In genomic region chr11:59965424-59965823, GRCh38 we compare ENCODE assay signal across 8 cellular contexts. TPM values are rescaled to one million over a fixed set of nuclear protein-coding genes. Genes with fewer than 3 reads are reported as not detected.
"Had no signal": no experiment of that assay in that cellular context is flagged by ENCODE, and none has a peak within 500 bp of the region (broad histone marks: within the 10 kb centered on the region; RNA-seq: fewer than 3 reads in every experiment).

No MANE protein-coding gene starts in this region.

- FAIRE-seq: H54, HTR-8/SVneo had no signal

- DNase-seq: GOT3, H9, HCEC 1CT, KG1 had no signal

RNA-seq across cellular contexts. Expression of gene OOSP4A, which starts 1.6 kb away (rescaled TPM):
- total RNA-seq: H9, HT-29 had no signal
- polyA plus RNA-seq: IgD-negative memory B cell had no signal

RNA-seq across cellular contexts. Expression of gene OOSP1, which starts 27.2 kb away (rescaled TPM):
- total RNA-seq: H9, HT-29 had no signal
- polyA plus RNA-seq: IgD-negative memory B cell had no signal

RNA-seq across cellular contexts. Expression of gene OOSP4B, which starts 51.6 kb away (rescaled TPM):
- total RNA-seq: H9, HT-29 had no signal
- polyA plus RNA-seq: IgD-negative memory B cell had no signal
